Comparison of ENCODE assay signal across 1 cellular context in the genomic region with DNA sequence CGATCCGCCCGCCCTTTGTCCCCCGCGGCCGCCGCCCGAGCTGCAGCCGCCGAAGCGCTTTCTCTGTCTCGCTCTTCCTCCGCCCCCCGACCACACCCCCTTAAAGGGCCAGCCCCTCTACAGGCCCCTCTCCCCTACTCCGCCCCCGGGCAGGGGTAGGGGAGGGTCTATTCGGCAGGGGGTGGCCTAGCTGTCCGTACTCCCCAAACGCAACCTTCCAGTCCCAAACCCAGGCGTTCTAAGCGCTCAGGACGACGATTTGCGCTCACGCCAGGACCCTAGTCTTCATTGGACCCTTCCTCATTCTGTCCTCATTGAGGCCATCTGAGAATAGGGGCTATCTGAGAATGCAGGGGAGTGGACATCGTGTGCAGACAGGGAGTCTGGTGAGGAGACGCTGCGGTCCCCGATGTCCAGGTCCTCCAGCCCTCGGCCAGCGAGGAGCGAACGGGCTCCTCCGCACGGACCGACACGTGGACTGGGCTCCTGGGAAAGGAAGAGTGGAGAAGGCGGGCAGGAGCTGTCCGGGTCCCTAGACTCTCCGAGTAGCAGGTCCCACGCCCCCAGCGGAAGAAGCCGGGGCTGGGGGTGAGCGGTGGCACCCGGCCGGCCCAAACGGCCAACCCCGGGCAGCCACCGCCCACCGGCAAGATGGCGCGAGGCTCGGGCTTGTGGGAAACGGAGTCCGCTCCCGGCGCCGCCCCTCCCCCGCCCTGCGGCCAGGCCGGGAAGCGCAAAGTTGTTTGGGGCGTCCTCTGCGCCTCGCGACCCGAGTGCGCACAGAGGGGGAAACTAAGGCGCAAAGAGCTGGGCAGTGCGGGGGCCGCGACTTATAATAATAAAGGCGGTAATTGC.
TF ChIP-seq lines count a peak whose summit lies in the region.

A gene with protein sequence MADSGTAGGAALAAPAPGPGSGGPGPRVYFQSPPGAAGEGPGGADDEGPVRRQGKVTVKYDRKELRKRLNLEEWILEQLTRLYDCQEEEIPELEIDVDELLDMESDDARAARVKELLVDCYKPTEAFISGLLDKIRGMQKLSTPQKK (minus strand): TSS at position 70 of the 855 bp plus-strand sequence. CDS start 270 bp downstream, outside the sequence.

TF ChIP-seq in HCT116, 20 proteins besides CTCF, POLR2A, EP300 and RAD21 (continued from another document):
- TF ChIP-seq, protein P1, sequence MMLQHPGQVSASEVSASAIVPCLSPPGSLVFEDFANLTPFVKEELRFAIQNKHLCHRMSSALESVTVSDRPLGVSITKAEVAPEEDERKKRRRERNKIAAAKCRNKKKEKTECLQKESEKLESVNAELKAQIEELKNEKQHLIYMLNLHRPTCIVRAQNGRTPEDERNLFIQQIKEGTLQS (IDR thresholded peaks at IDR 0.05) = no peak
- TF ChIP-seq EZH2 (IDR thresholded peaks at IDR 0.05) = no peak
- peak; percentile 98 for TF ChIP-seq YY1 (IDR thresholded peaks at IDR 0.05; ENCODE audit: extremely low read depth, insufficient replicate concordance, low read depth, low read length)
- TF ChIP-seq, protein P2, sequence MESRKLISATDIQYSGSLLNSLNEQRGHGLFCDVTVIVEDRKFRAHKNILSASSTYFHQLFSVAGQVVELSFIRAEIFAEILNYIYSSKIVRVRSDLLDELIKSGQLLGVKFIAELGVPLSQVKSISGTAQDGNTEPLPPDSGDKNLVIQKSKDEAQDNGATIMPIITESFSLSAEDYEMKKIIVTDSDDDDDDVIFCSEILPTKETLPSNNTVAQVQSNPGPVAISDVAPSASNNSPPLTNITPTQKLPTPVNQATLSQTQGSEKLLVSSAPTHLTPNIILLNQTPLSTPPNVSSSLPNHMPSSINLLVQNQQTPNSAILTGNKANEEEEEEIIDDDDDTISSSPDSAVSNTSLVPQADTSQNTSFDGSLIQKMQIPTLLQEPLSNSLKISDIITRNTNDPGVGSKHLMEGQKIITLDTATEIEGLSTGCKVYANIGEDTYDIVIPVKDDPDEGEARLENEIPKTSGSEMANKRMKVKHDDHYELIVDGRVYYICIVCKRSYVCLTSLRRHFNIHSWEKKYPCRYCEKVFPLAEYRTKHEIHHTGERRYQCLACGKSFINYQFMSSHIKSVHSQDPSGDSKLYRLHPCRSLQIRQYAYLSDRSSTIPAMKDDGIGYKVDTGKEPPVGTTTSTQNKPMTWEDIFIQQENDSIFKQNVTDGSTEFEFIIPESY (IDR thresholded peaks at IDR 0.05; ENCODE audit: extremely low read depth, insufficient replicate concordance, low read length) = peak; percentile 33
